19 cellular contexts compared by ENCODE assay signal in the genomic region with DNA sequence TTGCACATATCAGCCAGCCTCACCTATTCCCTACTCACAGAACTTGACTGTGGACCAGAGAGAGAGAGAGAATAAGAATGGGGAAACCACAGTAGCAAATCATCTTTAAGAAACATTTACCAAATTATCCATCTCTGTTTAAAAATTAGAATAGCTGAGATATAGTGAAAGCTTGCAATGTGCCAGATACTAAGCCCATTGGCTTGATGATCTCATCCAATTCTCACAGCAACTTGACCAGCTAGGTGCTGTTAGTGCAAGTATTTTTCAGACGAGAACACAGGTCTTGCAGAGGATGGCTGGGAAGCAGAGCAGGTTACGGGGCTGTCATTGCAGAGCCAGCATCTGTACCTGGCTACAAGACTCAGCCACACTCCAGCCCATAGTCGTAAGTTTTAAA.
"Had no signal": no experiment of that assay in that cellular context is flagged by ENCODE, and none has a peak within 500 bp of the region (broad histone marks: within the 10 kb centered on the region; RNA-seq: fewer than 3 reads in every experiment).

No MANE protein-coding gene starts in this region.

- DNase-seq: activated CD4-positive, alpha-beta T cell treated with anti-CD3 and anti-CD28 coated beads, Interleukin-2, amount 50 U/mL, for 48 hours; activated gamma-delta T cell; activated naive CD4-positive, alpha-beta T cell treated with anti-CD3 and anti-CD28 coated beads, Interleukin-2, amount 50 U/mL, for 16 hours; adrenal gland; effector memory CD4-positive, alpha-beta T cell; esophagus squamous epithelium; gastrocnemius medialis; hypothalamus; ovary; psoas muscle; stimulated activated CD4-positive, alpha-beta T cell treated with anti-CD3 and anti-CD28 coated beads, Interleukin-4, amount 100 ng/mL, for 4 hours; T-helper 9 cell; testis had no signal

- H3K27ac Mint-ChIP-seq: nephron, type B pancreatic cell, WTC11 had no signal

- H3K4me1 ChIP-seq: adrenal gland, esophagus squamous epithelium, gastrocnemius medialis, psoas muscle, right atrium auricular region, testis had no signal

- H3K4me1 Mint-ChIP-seq: nephron had no signal

- H3K27me3 ChIP-seq: adrenal gland, esophagus squamous epithelium, gastrocnemius medialis, neutrophil, ovary, right atrium auricular region, testis had no signal

- H3K27ac ChIP-seq: adrenal gland, esophagus squamous epithelium, gastrocnemius medialis, neutrophil, ovary, psoas muscle, right atrium auricular region, testis had no signal

- H3K27me3 Mint-ChIP-seq: central memory CD8-positive, alpha-beta T cell; type B pancreatic cell had no signal

- H3K4me3 ChIP-seq: adrenal gland, esophagus squamous epithelium, gastrocnemius medialis, ovary, psoas muscle, right atrium auricular region, testis had no signal

- H3K4me3 Mint-ChIP-seq: central memory CD8-positive, alpha-beta T cell; nephron; type B pancreatic cell; WTC11 had no signal

- H3K36me3 ChIP-seq: adrenal gland, esophagus squamous epithelium, gastrocnemius medialis, neutrophil, ovary, right atrium auricular region had no signal

- H3K9me3 ChIP-seq: adrenal gland, esophagus squamous epithelium, gastrocnemius medialis, neutrophil, ovary, psoas muscle, right atrium auricular region, testis had no signal

- ATAC-seq: gastrocnemius medialis, psoas muscle, WTC11 had no signal
